Comparison of ENCODE assay signal across 20 cellular contexts in genomic region chr5:144033481-144033880, GRCh38.
DNase-seq lines count a peak whose midpoint lies in the region; ATAC-seq and TF ChIP-seq lines count a peak whose summit lies in the region.
"Had no signal": no experiment of that assay in that cellular context is flagged by ENCODE, and none has a peak within 500 bp of the region (broad histone marks: within the 10 kb centered on the region; RNA-seq: fewer than 3 reads in every experiment).

No MANE protein-coding gene starts in this region.

- H3K36me3 ChIP-seq in osteoblast (ENCODE audit: insufficient read depth, low read length), result no peaks in the 10 kb centered on the region
- H3K36me3 ChIP-seq: BE2C; BLaER1 treated with 17β-estradiol and CSF1 and Interleukin-3, amounts not matched to agents 10 nM and 100 nM had no signal

- H3K4me2 ChIP-seq in osteoblast (ENCODE audit: insufficient read depth, low read length), result no peak overlapping the region
- H3K4me2 ChIP-seq: A549; BLaER1 treated with 17β-estradiol and CSF1 and Interleukin-3, amounts not matched to agents 10 nM and 100 nM had no signal

- H4K20me1 ChIP-seq in osteoblast (ENCODE audit: insufficient read depth, low read length), result no peaks in the 10 kb centered on the region
- H4K20me1 ChIP-seq: BLaER1 treated with 17β-estradiol and CSF1 and Interleukin-3, amounts not matched to agents 10 nM and 100 nM had no signal

- no peak for ATAC-seq in HG02970 (IDR thresholded peaks at IDR 0.05; ENCODE audit: low FRiP score, unreplicated experiment)
- ATAC-seq: A549 had no signal

- H3K4me1 ChIP-seq in osteoblast (ENCODE audit: insufficient read depth, low read length), result peaks cover 23% of the 10 kb centered on the region
- H3K4me1 ChIP-seq: A549; BE2C; BLaER1 treated with 17β-estradiol and CSF1 and Interleukin-3, amounts not matched to agents 10 nM and 100 nM had no signal

- no peak overlapping the region for H3K27ac ChIP-seq in osteoblast (ENCODE audit: low read depth, low read length)
- H3K27ac ChIP-seq: A549; BLaER1 treated with 17β-estradiol and CSF1 and Interleukin-3, amounts not matched to agents 10 nM and 100 nM; GM23248 had no signal

- TF ChIP-seq CTCF in fibroblast of villous mesenchyme (IDR thresholded peaks at IDR 0.05; ENCODE audit: insufficient read depth, low read depth, low read length) (no peak), osteoblast (IDR thresholded peaks at IDR 0.05; ENCODE audit: extremely low read depth, low read depth, low read length) (no peak)

- no peaks in the 10 kb centered on the region for H3K9me3 ChIP-seq in osteoblast (ENCODE audit: low read depth, low read length)
- H3K9me3 ChIP-seq: A549; BE2C; BLaER1 treated with 17β-estradiol and CSF1 and Interleukin-3, amounts not matched to agents 10 nM and 100 nM had no signal

- no peaks in the 10 kb centered on the region for H3K27me3 ChIP-seq in osteoblast (ENCODE audit: insufficient read depth, low read length)
- H3K27me3 ChIP-seq: BE2C; BLaER1 treated with 17β-estradiol and CSF1 and Interleukin-3, amounts not matched to agents 10 nM and 100 nM had no signal

- no peaks in the 10 kb centered on the region for H3K79me2 ChIP-seq in osteoblast (ENCODE audit: insufficient read depth, low read length)

- DNase-seq in NCI-H82 (lab: John Stamatoyannopoulos, UW) (peak; percentile 38), NCI-H82 treated with DMSO at 0.1 percent for 48 hours (lab: John Stamatoyannopoulos, UW; ENCODE audit: unreplicated experiment) (no peak), fibroblast of villous mesenchyme (ENCODE audit: low read depth) (peak; percentile 55), osteoblast (ENCODE audit: insufficient read length, low spot score, missing footprints) (no peak), putamen (ENCODE audit: low spot score) (no peak)
- DNase-seq: 8988T; ACHN; AML-193; BE2C; CD4-positive, alpha-beta T cell; CD8-positive, alpha-beta memory T cell; DMS53; DMS79 treated with DMSO at 0.1 percent for 48 hours; GF-D8; GM23248; H7; HCEC 1CT had no signal

- H2AFZ ChIP-seq in osteoblast (ENCODE audit: low read length), result peak overlapping the region; percentile 22
- H2AFZ ChIP-seq: GM23248 had no signal

- H3K4me3 ChIP-seq in fibroblast of villous mesenchyme (ENCODE audit: low read depth, low read length) (no peak overlapping the region), osteoblast (ENCODE audit: insufficient read depth, low read length) (no peak overlapping the region)
- H3K4me3 ChIP-seq: A549; BLaER1 treated with 17β-estradiol and CSF1 and Interleukin-3, amounts not matched to agents 10 nM and 100 nM; GM23248 had no signal

Comparison
In these comparisons a context has a peak if more than half of its experiments do, and no peak if none do; other contexts are left out.
1. DNase-seq: peak in NCI-H82 (single experiment) and fibroblast of villous mesenchyme (single experiment); none in NCI-H82 treated with DMSO at 0.1 percent for 48 hours (single experiment), osteoblast (single experiment) and putamen (single experiment).